ENCODE assay signal across 8 cellular contexts in genomic region chr3:171287761-171288160, GRCh38.
A peak's percentile ranks its signal among the peaks of the same experiment; 100 is the strongest.
DNase-seq lines count a peak whose midpoint lies in the region; ATAC-seq, FAIRE-seq and TF ChIP-seq lines count a peak whose summit lies in the region.
"Not testable (repeated sequence)": the region's sequence is repeated elsewhere in the genome, so short reads cannot be mapped to it uniquely, and the experiment has no call there.

No MANE protein-coding gene starts in this region.

- RAD21 ChIA-PET in GM12878 (lab: Charles Lee; ENCODE audit: unreplicated experiment) = interaction anchor here (10.2 kb wide), 1 partner anchor 60 kb away, joined by 97 read pairs; no protein-coding TSS in a partner anchor

- not testable (repeated sequence) for TF ChIP-seq POLR2A in GM12878 (IDR thresholded peaks at IDR 0.05; ENCODE audit: low read depth, low read length); gastrocnemius medialis (IDR thresholded peaks at IDR 0.05)

- not testable (repeated sequence) for H4K20me1 ChIP-seq in OCI-LY3 (ENCODE audit: insufficient read depth, low read length); GM12878 (ENCODE audit: control insufficient read depth, insufficient read depth)

- H3K4me3 Mint-ChIP-seq in CD4-positive, alpha-beta T cell; T-helper 2 cell treated with Interferon-gamma antibody and Interleukin-4, amounts not matched to agents 5 μg/mL and 100 μg/mL, for 36 hours; activated T-cell treated with anti-CD3 and anti-CD28 coated beads, Interleukin-2, amount 50 U/mL, for 72 hours: not testable (repeated sequence)
- peak overlapping the region; percentile 29 for H3K4me3 Mint-ChIP-seq in activated T-helper 17 cell treated with anti-CD3 and anti-CD28 coated beads, Interleukin-2, amount 50 U/mL, for 72 hours
- H3K4me3 Mint-ChIP-seq in natural killer cell treated with Interleukin-12 subunit alpha and Interleukin-12 subunit beta and Interleukin-15 and Interleukin-18, amount 100 ng/mL, for 72 hours = peak overlapping the region; percentile 75

- not testable (repeated sequence) for FAIRE-seq in GM12878 (lab: Jason Lieb, UNC)

- DNase-seq in CD4-positive, alpha-beta T cell; T-helper 2 cell treated with Interferon-gamma antibody and Interleukin-4, amounts not matched to agents 5 μg/mL and 100 μg/mL, for 36 hours (ENCODE audit: low spot score); activated T-cell treated with anti-CD3 and anti-CD28 coated beads, Interleukin-2, amount 50 U/mL, for 72 hours; GM12878 (ENCODE audit: low read depth, low spot score); natural killer cell treated with Interleukin-12 subunit alpha and Interleukin-12 subunit beta and Interleukin-15 and Interleukin-18, amount 100 ng/mL, for 72 hours (ENCODE audit: low spot score); gastrocnemius medialis: not testable (repeated sequence)

- not testable (repeated sequence) for H3K9me3 Mint-ChIP-seq in CD4-positive, alpha-beta T cell; T-helper 2 cell treated with Interferon-gamma antibody and Interleukin-4, amounts not matched to agents 5 μg/mL and 100 μg/mL, for 36 hours; activated T-cell treated with anti-CD3 and anti-CD28 coated beads, Interleukin-2, amount 50 U/mL, for 72 hours; activated T-helper 17 cell treated with anti-CD3 and anti-CD28 coated beads, Interleukin-2, amount 50 U/mL, for 72 hours; natural killer cell treated with Interleukin-12 subunit alpha and Interleukin-12 subunit beta and Interleukin-15 and Interleukin-18, amount 100 ng/mL, for 72 hours

- not testable (repeated sequence) for H2AFZ ChIP-seq in OCI-LY3 (ENCODE audit: low read depth, low read length); GM12878 (ENCODE audit: control insufficient read depth, low read depth, low read length)

- not testable (repeated sequence) for H3K9me3 ChIP-seq in CD4-positive, alpha-beta T cell (ENCODE audit: control insufficient read depth, low read length); OCI-LY3 (ENCODE audit: insufficient read depth, low read length); GM12878 (replicated peaks; ENCODE audit: control insufficient read depth, insufficient read depth, low read length); gastrocnemius medialis

- not testable (repeated sequence) for BruUV-seq in GM12878 (replicated peaks; lab: Mats Ljungman, UMichigan)

- H3K36me3 Mint-ChIP-seq in CD4-positive, alpha-beta T cell (ENCODE audit: low read depth); activated T-cell treated with anti-CD3 and anti-CD28 coated beads, Interleukin-2, amount 50 U/mL, for 72 hours (ENCODE audit: insufficient read depth in 2 of 2); activated T-helper 17 cell treated with anti-CD3 and anti-CD28 coated beads, Interleukin-2, amount 50 U/mL, for 72 hours (ENCODE audit: low read depth); natural killer cell treated with Interleukin-12 subunit alpha and Interleukin-12 subunit beta and Interleukin-15 and Interleukin-18, amount 100 ng/mL, for 72 hours: not testable (repeated sequence)
- peaks cover 20% of the 10 kb centered on the region for H3K36me3 Mint-ChIP-seq in T-helper 2 cell treated with Interferon-gamma antibody and Interleukin-4, amounts not matched to agents 5 μg/mL and 100 μg/mL, for 36 hours (ENCODE audit: low read depth)

- ATAC-seq in CD4-positive, alpha-beta T cell (ENCODE audit: poor library complexity); activated T-cell treated with anti-CD3 and anti-CD28 coated beads, Interleukin-2, amount 50 U/mL, for 72 hours (replicated peaks in 1 of 2); activated T-helper 17 cell treated with anti-CD3 and anti-CD28 coated beads, Interleukin-2, amount 50 U/mL, for 72 hours (replicated peaks); GM12878; natural killer cell treated with Interleukin-12 subunit alpha and Interleukin-12 subunit beta and Interleukin-15 and Interleukin-18, amount 100 ng/mL, for 72 hours; gastrocnemius medialis: not testable (repeated sequence)

- H3K4me1 Mint-ChIP-seq in CD4-positive, alpha-beta T cell (ENCODE audit: low read depth) = peaks cover 64% of the 10 kb centered on the region
- peaks cover 63% of the 10 kb centered on the region for H3K4me1 Mint-ChIP-seq in T-helper 2 cell treated with Interferon-gamma antibody and Interleukin-4, amounts not matched to agents 5 μg/mL and 100 μg/mL, for 36 hours (ENCODE audit: low read depth)
- H3K4me1 Mint-ChIP-seq in activated T-cell treated with anti-CD3 and anti-CD28 coated beads, Interleukin-2, amount 50 U/mL, for 72 hours (ENCODE audit: low read depth) = peaks cover 75% of the 10 kb centered on the region
- peaks cover 48% of the 10 kb centered on the region for H3K4me1 Mint-ChIP-seq in activated T-helper 17 cell treated with anti-CD3 and anti-CD28 coated beads, Interleukin-2, amount 50 U/mL, for 72 hours
- peaks cover 59 to 66% of the 10 kb centered on the region in 2 donors for H3K4me1 Mint-ChIP-seq in natural killer cell treated with Interleukin-12 subunit alpha and Interleukin-12 subunit beta and Interleukin-15 and Interleukin-18, amount 100 ng/mL, for 72 hours (ENCODE audit: low read depth in 2 of 2)

- H3K27me3 ChIP-seq in CD4-positive, alpha-beta T cell (ENCODE audit: control insufficient read depth, insufficient read depth, low read length); OCI-LY3 (ENCODE audit: low read depth, low read length); GM12878 (replicated peaks in 1 of 2; ENCODE audit: control insufficient read depth in 2 of 2, insufficient read depth in 2 of 2, low read length in 1 of 2); gastrocnemius medialis: not testable (repeated sequence)

- H3K9ac ChIP-seq in OCI-LY3 (ENCODE audit: low read length); GM12878 (ENCODE audit: control insufficient read depth, insufficient read depth, low read length): not testable (repeated sequence)

- TF ChIP-seq CTCF in CD4-positive, alpha-beta T cell (IDR thresholded peaks at IDR 0.05); OCI-LY3 (IDR thresholded peaks at IDR 0.05; ENCODE audit: low read depth, low read length); GM12878 (IDR thresholded peaks at IDR 0.05 in 2 of 3, conservative IDR thresholded peaks at IDR 0.05 in 1 of 3; ENCODE audit: control insufficient read depth in 2 of 3, extremely low read depth in 1 of 3, insufficient read depth in 1 of 3, low read depth in 3 of 3, low read length in 3 of 3); gastrocnemius medialis (IDR thresholded peaks at IDR 0.05 in 4 of 5, conservative IDR thresholded peaks at IDR 0.05 in 1 of 5): not testable (repeated sequence)

- SMC1A ChIA-PET in GM12878 (lab: Charles Lee; ENCODE audit: uncharacterized antibody, unreplicated experiment) = interaction anchor here (7.9 to 28.2 kb wide), 2 partner anchors 35 to 100 kb away, joined by 65 to 657 read pairs; no protein-coding TSS in a partner anchor

- CTCF ChIA-PET in CD4-positive, alpha-beta T cell (lab: Charles Lee); GM12878 (lab: Yijun Ruan, JAX): not testable (repeated sequence)

- POLR2A ChIA-PET in CD4-positive, alpha-beta T cell (lab: Charles Lee); GM12878 (lab: Charles Lee): not testable (repeated sequence)

- H3K36me3 ChIP-seq in OCI-LY3 (replicated peaks; ENCODE audit: low read depth, low read length); GM12878 (ENCODE audit: control insufficient read depth in 2 of 2, insufficient read depth in 2 of 2, low read length in 1 of 2); gastrocnemius medialis: not testable (repeated sequence)

- not testable (repeated sequence) for H3K27ac ChIP-seq in CD4-positive, alpha-beta T cell (ENCODE audit: low read depth, low read length)
- H3K27ac ChIP-seq in OCI-LY3 (ENCODE audit: low read length) = peak overlapping the region; percentile 98
- H3K27ac ChIP-seq in GM12878 (ENCODE audit: control insufficient read depth, insufficient read depth) = peak overlapping the region; percentile 82
- peak overlapping the region; percentile 80 to 92 (median 82) for H3K27ac ChIP-seq in gastrocnemius medialis

- H3K4me1 ChIP-seq in OCI-LY3 (ENCODE audit: low read length) = peaks cover 47% of the 10 kb centered on the region
- peaks cover 53% of the 10 kb centered on the region for H3K4me1 ChIP-seq in GM12878 (ENCODE audit: control insufficient read depth, insufficient read depth, low read length)
- peaks cover 50 to 60% of the 10 kb centered on the region in 2 donors for H3K4me1 ChIP-seq in gastrocnemius medialis

- H3K4me2 ChIP-seq in OCI-LY3 (ENCODE audit: low read length) = not testable (repeated sequence)
- peak overlapping the region; percentile 40 for H3K4me2 ChIP-seq in GM12878 (ENCODE audit: control insufficient read depth, insufficient read depth)

- not testable (repeated sequence) for H3K4me3 ChIP-seq in OCI-LY3 (ENCODE audit: low read length); GM12878; gastrocnemius medialis

- TF ChIP-seq RAD21 in GM12878 (IDR thresholded peaks at IDR 0.05; ENCODE audit: insufficient read depth, low read depth, low read length) = not testable (repeated sequence)

- peak overlapping the region; percentile 16 for H3K27ac Mint-ChIP-seq in CD4-positive, alpha-beta T cell
- peak overlapping the region; percentile 76 for H3K27ac Mint-ChIP-seq in T-helper 2 cell treated with Interferon-gamma antibody and Interleukin-4, amounts not matched to agents 5 μg/mL and 100 μg/mL, for 36 hours
- H3K27ac Mint-ChIP-seq in activated T-cell treated with anti-CD3 and anti-CD28 coated beads, Interleukin-2, amount 50 U/mL, for 72 hours = peak overlapping the region; percentile 60
- not testable (repeated sequence) for H3K27ac Mint-ChIP-seq in activated T-helper 17 cell treated with anti-CD3 and anti-CD28 coated beads, Interleukin-2, amount 50 U/mL, for 72 hours
- peak overlapping the region; percentile 85 for H3K27ac Mint-ChIP-seq in natural killer cell treated with Interleukin-12 subunit alpha and Interleukin-12 subunit beta and Interleukin-15 and Interleukin-18, amount 100 ng/mL, for 72 hours

- not testable (repeated sequence) for TF ChIP-seq EP300 in GM12878 (IDR thresholded peaks at IDR 0.05; ENCODE audit: borderline replicate concordance in 1 of 2, control insufficient read depth in 1 of 2, low read depth in 2 of 2, low read length in 2 of 2)

- 92% methylated on average over 3 of the region's 3 CpGs for WGBS in GM12878 (ENCODE audit: insufficient coverage, insufficient replicate concordance, low lambda C conversion rate, missing lambda C conversion rate)

- intact Hi-C loops in CD4-positive, alpha-beta T cell (cut with DNase I, micrococcal nuclease) = not testable (repeated sequence)
- intact Hi-C loops in GM12878 (cut with micrococcal nuclease; ENCODE audit: unreplicated experiment) = loop anchor here (10.0 kb wide), 1 partner anchor 277 kb away; no protein-coding TSS in a partner anchor
- intact Hi-C loops in gastrocnemius medialis (cut with DNase I; ENCODE audit: low total_unique reads) = loop anchor here (2.0 kb wide), 1 partner anchor 37 kb away; no protein-coding TSS in a partner anchor

- H3K79me2 ChIP-seq in OCI-LY3 (ENCODE audit: low read length) = peaks cover 29% of the 10 kb centered on the region
- H3K79me2 ChIP-seq in GM12878 (ENCODE audit: control insufficient read depth, insufficient read depth, low read length) = peaks cover 81% of the 10 kb centered on the region

- in situ Hi-C loops in GM12878 (cut with MboI); gastrocnemius medialis (cut with MboI; ENCODE audit: low sequenced_read_pairs in 4 of 4): not testable (repeated sequence)

- not testable (repeated sequence) for H3K27me3 Mint-ChIP-seq in CD4-positive, alpha-beta T cell; T-helper 2 cell treated with Interferon-gamma antibody and Interleukin-4, amounts not matched to agents 5 μg/mL and 100 μg/mL, for 36 hours (ENCODE audit: low read depth); activated T-cell treated with anti-CD3 and anti-CD28 coated beads, Interleukin-2, amount 50 U/mL, for 72 hours (ENCODE audit: low read depth); activated T-helper 17 cell treated with anti-CD3 and anti-CD28 coated beads, Interleukin-2, amount 50 U/mL, for 72 hours; natural killer cell treated with Interleukin-12 subunit alpha and Interleukin-12 subunit beta and Interleukin-15 and Interleukin-18, amount 100 ng/mL, for 72 hours
